In the genomic region with DNA sequence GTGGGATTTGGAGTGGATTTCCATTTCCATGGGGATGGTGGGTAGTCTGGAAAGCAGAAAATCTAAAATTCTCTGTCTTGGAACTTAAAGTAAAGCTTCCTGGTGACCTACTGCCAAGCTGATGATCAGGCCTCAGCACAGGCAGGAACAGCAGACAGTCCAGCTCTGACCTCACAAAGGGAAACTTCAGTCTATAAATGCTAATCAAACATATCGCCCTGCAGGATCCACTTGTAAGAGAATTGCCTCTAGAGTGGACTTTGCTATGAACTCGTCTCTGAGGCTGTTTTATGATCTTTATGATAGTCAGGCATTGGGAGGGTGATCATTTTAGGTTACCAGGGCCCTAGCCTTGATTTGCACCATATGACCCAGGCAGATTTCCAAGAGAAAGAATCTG, we compare ENCODE assay signal across 22 cellular contexts.
"Had no signal": no experiment of that assay in that cellular context is flagged by ENCODE, and none has a peak within 500 bp of the region (broad histone marks: within the 10 kb centered on the region; RNA-seq: fewer than 3 reads in every experiment).

No MANE protein-coding gene starts in this region.

- H3K27me3 ChIP-seq: breast epithelium, esophagus muscularis mucosa, gastroesophageal sphincter, heart left ventricle, neutrophil, pancreas, tibial artery, vagina had no signal

- ATAC-seq: activated T-cell treated with anti-CD3 and anti-CD28 coated beads, Interleukin-2, amount 50 U/mL, for 4 hours; gastroesophageal sphincter; heart left ventricle; left ventricle myocardium superior; natural killer cell; pancreas had no signal

- H3K4me1 ChIP-seq: breast epithelium, gastroesophageal sphincter, pancreas, tibial artery, vagina had no signal

- H3K36me3 ChIP-seq: breast epithelium, esophagus muscularis mucosa, gastroesophageal sphincter, heart left ventricle, neutrophil, pancreas, tibial artery, vagina had no signal

- H3K27me3 Mint-ChIP-seq: dendritic cell treated with granulocyte-macrophage colony-stimulating factor and Interleukin-4, amounts not matched to agents 40 ng/mL and 50 ng/mL, for 4 days had no signal

- H3K4me3 ChIP-seq: breast epithelium, esophagus muscularis mucosa, gastroesophageal sphincter, heart left ventricle, pancreas, tibial artery, vagina had no signal

- H3K36me3 Mint-ChIP-seq: activated naive CD4-positive, alpha-beta T cell treated with anti-CD3 and anti-CD28 coated beads, Interleukin-2, amount 10 ng/mL, durations not matched to agents 7 days and 5 days; natural killer cell had no signal

- H3K27ac Mint-ChIP-seq: activated naive CD4-positive, alpha-beta T cell treated with anti-CD3 and anti-CD28 coated beads, Interleukin-2, amount 10 ng/mL, durations not matched to agents 7 days and 5 days; dendritic cell treated with granulocyte-macrophage colony-stimulating factor and Interleukin-4, amounts not matched to agents 40 ng/mL and 50 ng/mL, for 4 days; natural killer cell; T-helper 1 cell treated with Interleukin-12 subunit alpha and Interleukin-12 subunit beta and Interleukin-4 antibody, amounts not matched to agents 30 μg/mL and 1 μg/mL, for 36 hours had no signal

- H3K9me3 ChIP-seq: breast epithelium, esophagus muscularis mucosa, gastroesophageal sphincter, heart left ventricle, neutrophil, pancreas, tibial artery, vagina had no signal

- H3K27ac ChIP-seq: breast epithelium, esophagus muscularis mucosa, gastroesophageal sphincter, heart left ventricle, neutrophil, pancreas, tibial artery, vagina had no signal

- H3K4me3 Mint-ChIP-seq: activated naive CD4-positive, alpha-beta T cell treated with anti-CD3 and anti-CD28 coated beads, Interleukin-2, amount 10 ng/mL, durations not matched to agents 7 days and 5 days; activated T-cell treated with anti-CD3 and anti-CD28 coated beads, Interleukin-2, amount 50 U/mL, for 4 hours; dendritic cell treated with granulocyte-macrophage colony-stimulating factor and Interleukin-4, amounts not matched to agents 40 ng/mL and 50 ng/mL, for 4 days; natural killer cell; T-helper 1 cell treated with Interleukin-12 subunit alpha and Interleukin-12 subunit beta and Interleukin-4 antibody, amounts not matched to agents 30 μg/mL and 1 μg/mL, for 36 hours had no signal

- H3K9me3 Mint-ChIP-seq: activated naive CD4-positive, alpha-beta T cell treated with anti-CD3 and anti-CD28 coated beads, Interleukin-2, amount 10 ng/mL, durations not matched to agents 7 days and 5 days; activated T-cell treated with anti-CD3 and anti-CD28 coated beads, Interleukin-2, amount 50 U/mL, for 4 hours; dendritic cell treated with granulocyte-macrophage colony-stimulating factor and Interleukin-4, amounts not matched to agents 40 ng/mL and 50 ng/mL, for 4 days; natural killer cell; T-helper 1 cell treated with Interleukin-12 subunit alpha and Interleukin-12 subunit beta and Interleukin-4 antibody, amounts not matched to agents 30 μg/mL and 1 μg/mL, for 36 hours had no signal

- DNase-seq: activated CD4-positive, alpha-beta T cell treated with anti-CD3 and anti-CD28 coated beads, Interleukin-2, amount 50 U/mL, for 1 hour; activated CD4-positive, CD25-positive, alpha-beta regulatory T cell treated with anti-CD3 and anti-CD28 coated beads, Interleukin-2, amount 50 U/mL, for 72 hours; activated CD8-positive, alpha-beta memory T cell treated with anti-CD3 and anti-CD28 coated beads, Interleukin-2, amount 50 U/mL, for 4 hours; activated naive CD4-positive, alpha-beta T cell treated with anti-CD3 and anti-CD28 coated beads, Interleukin-2, amount 10 ng/mL, durations not matched to agents 7 days and 5 days; activated T-cell treated with anti-CD3 and anti-CD28 coated beads, Interleukin-2, amount 50 U/mL, for 4 hours; cerebellar nuclear complex; effector CD8-positive, alpha-beta T cell; heart left ventricle; left ventricle myocardium superior; mesenchymal stem cell; natural killer cell; pancreas; stimulated activated CD8-positive, alpha-beta memory T cell treated with anti-CD3 and anti-CD28 coated beads, Interleukin-4, amount 100 ng/mL, for 48 hours; stimulated activated naive CD4-positive, alpha-beta T cell treated with Interleukin-2 at 50 U/mL for 16 hours; tibial artery had no signal
